ENCODE assay signal across 8 cellular contexts in the genomic region with DNA sequence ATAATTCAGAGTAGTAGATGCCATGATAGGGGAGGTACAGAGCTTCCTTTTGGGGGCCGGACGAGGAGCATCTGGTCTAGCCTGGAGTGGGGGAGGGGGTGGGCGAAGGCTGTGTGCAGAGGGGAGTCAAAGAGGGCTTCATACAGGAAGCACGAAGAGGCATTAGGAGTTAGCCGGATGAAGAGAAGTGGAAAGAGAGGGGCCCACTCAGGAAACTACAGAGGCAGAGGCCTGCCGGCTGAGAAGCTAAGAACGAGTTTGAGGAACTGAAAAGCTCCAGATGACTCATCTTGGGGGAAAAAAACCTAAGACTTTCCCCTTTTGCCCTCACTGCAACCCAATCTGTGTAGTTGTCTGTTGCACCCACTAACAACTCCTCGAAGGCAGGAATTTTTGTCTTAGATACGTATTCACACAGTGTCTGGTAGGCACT. TPM values are rescaled to one million over a fixed set of nuclear protein-coding genes. Genes with fewer than 3 reads are reported as not detected.
DNase-seq lines count a peak whose midpoint lies in the region; ATAC-seq and TF ChIP-seq lines count a peak whose summit lies in the region.

No MANE protein-coding gene starts in this region.

- TF ChIP-seq CTCF in GM06990 (IDR thresholded peaks at IDR 0.05; ENCODE audit: insufficient read depth, low read length, poor library complexity, severe bottlenecking) (no peak), colonic mucosa (IDR thresholded peaks at IDR 0.05) (no peak), lung (IDR thresholded peaks at IDR 0.05; ENCODE audit: control extremely low read depth, extremely low read depth) (no peak)

- H3K27me3 ChIP-seq in GM06990 (replicated peaks; ENCODE audit: control insufficient read depth, insufficient read depth, low read length), result no peaks in the 10 kb centered on the region
- no peaks in the 10 kb centered on the region for H3K27me3 ChIP-seq in colonic mucosa
- no peaks in the 10 kb centered on the region for H3K27me3 ChIP-seq in lung (ENCODE audit: control insufficient read depth, insufficient read depth)

- peak overlapping the region; percentile 70 to 90 for H3K9ac ChIP-seq in colonic mucosa (ENCODE audit: low read depth in 2 of 2, low read length in 2 of 2)

- H3K4me1 ChIP-seq in colonic mucosa, result peaks cover 6% of the 10 kb centered on the region
- peaks cover 5% of the 10 kb centered on the region in 2 donors for H3K4me1 ChIP-seq in lung (ENCODE audit: control insufficient read depth in 2 of 2, insufficient read depth in 2 of 2, low read length in 2 of 2)

- 0 to 2% methylated on average over 9 of the region's 9 CpGs for WGBS in lung, 2 donors

- DNase-seq in GM06990 (ENCODE audit: extremely low read depth, insufficient read length) (no peak), UCSD-AML1 (lab: John Stamatoyannopoulos, UW; ENCODE audit: unreplicated experiment) (peak; percentile 87), colonic mucosa (no peak), lung (ENCODE audit: low spot score) (peak; percentile 32), NCI-H446 (lab: John Stamatoyannopoulos, UW) (no peak)
- DNase-seq in stimulated activated CD8-positive, alpha-beta memory T cell treated with anti-CD3 and anti-CD28 coated beads, Interleukin-15, amount 100 ng/mL, for 1 hour (ENCODE audit: low read depth), result peak; percentile 22

- H3K27ac ChIP-seq in KOPT-K1 (ENCODE audit: low read depth, low read length, poor library complexity, severe bottlenecking) (peak overlapping the region; percentile 92), colonic mucosa (peak overlapping the region; percentile 95), lung (ENCODE audit: low read depth in 1 of 2, low read length in 1 of 2) (peak overlapping the region; percentile 63 to 95)

- intact Hi-C loops in colonic mucosa (cut with DNase I), result no loop called here

- ATAC-seq in GM21723 (IDR thresholded peaks at IDR 0.05; ENCODE audit: unreplicated experiment), result peak; percentile 48
- no peak for ATAC-seq in lung (ENCODE audit: insufficient read depth, low FRiP score)

- H3K36me3 ChIP-seq in GM06990 (ENCODE audit: control insufficient read depth, insufficient read depth, low read length) (peaks cover 7% of the 10 kb centered on the region), KOPT-K1 (ENCODE audit: insufficient read depth, low read length) (peaks cover 33% of the 10 kb centered on the region), colonic mucosa (peaks cover 6% of the 10 kb centered on the region), lung (ENCODE audit: control insufficient read depth in 2 of 2, insufficient read depth in 2 of 2, low read length in 2 of 2) (peaks cover 3 to 6% of the 10 kb centered on the region in 2 donors)

- no peaks in the 10 kb centered on the region for H3K9me3 ChIP-seq in KOPT-K1 (ENCODE audit: insufficient read depth, low read length, poor library complexity, severe bottlenecking)
- H3K9me3 ChIP-seq in colonic mucosa, result no peaks in the 10 kb centered on the region
- no peaks in the 10 kb centered on the region for H3K9me3 ChIP-seq in lung (ENCODE audit: control insufficient read depth in 2 of 2, insufficient read depth in 1 of 2, low read length in 1 of 2)

- peak overlapping the region; percentile 92 for H3K4me3 ChIP-seq in GM06990 (replicated peaks; ENCODE audit: low read depth, low read length)
- H3K4me3 ChIP-seq in colonic mucosa, result peak overlapping the region; percentile 70
- H3K4me3 ChIP-seq in lung, result peak overlapping the region; percentile 82

RNA-seq across cellular contexts. Expression of a gene that starts 0.7 kb away (rescaled TPM):
- total RNA-seq in colonic mucosa (10 to 100 TPM; 31.1 to 47.9 TPM), lung (10 to 100 TPM; 36.0 to 63.4 TPM)
- polyA plus RNA-seq in lung, result 10 to 100 TPM; 48.9 to 90.5 TPM

RNA-seq across cellular contexts. Expression of a gene that starts 14.1 kb away (rescaled TPM):
- total RNA-seq in colonic mucosa (not detected), lung (1 to 10 TPM in 1 of 2 donors, under 1 TPM in 1; 0.37 to 3.4 TPM)
- polyA plus RNA-seq in lung, result 1 to 10 TPM; 4.6 to 5.5 TPM

RNA-seq across cellular contexts. Expression of a gene that starts 30.6 kb away (rescaled TPM):
- total RNA-seq in colonic mucosa (under 1 TPM in 1 of 2 donors, not detected in 1; 0.96 TPM), lung (1 to 10 TPM; 1.0 to 3.0 TPM)
- polyA plus RNA-seq in lung, result 1 to 10 TPM; 1.3 to 4.5 TPM

RNA-seq across cellular contexts. Expression of a gene that starts 49.0 kb away (rescaled TPM):
- 10 to 100 TPM; 23.3 to 40.3 TPM for total RNA-seq in colonic mucosa
- total RNA-seq in lung, result 10 to 100 TPM; 17.9 to 22.9 TPM
- polyA plus RNA-seq in lung, result 1 to 10 TPM; 8.8 to 9.6 TPM

RNA-seq across cellular contexts. Expression of a gene that starts 50.5 kb away (rescaled TPM):
- total RNA-seq in colonic mucosa (10 to 100 TPM; 46.4 to 67.4 TPM), lung (10 to 100 TPM; 66.1 to 98.7 TPM)
- 10 to 100 TPM; 39.3 to 57.6 TPM for polyA plus RNA-seq in lung

Comparison
In these comparisons a context has a peak if more than half of its experiments do, and no peak if none do; other contexts are left out.
1. DNase-seq: peak in UCSD-AML1 (single experiment), lung (single experiment) and stimulated activated CD8-positive, alpha-beta memory T cell treated with anti-CD3 and anti-CD28 coated beads, Interleukin-15, amount 100 ng/mL, for 1 hour (single experiment); none in GM06990 (single experiment), colonic mucosa (single experiment) and NCI-H446 (0 of 2).
2. Peak in every context shown above with its lines, with median percentiles within 50 percentile points of each other: H3K4me3 ChIP-seq and H3K27ac ChIP-seq.